Comparison of ENCODE assay signal across 8 cellular contexts in the genomic region with DNA sequence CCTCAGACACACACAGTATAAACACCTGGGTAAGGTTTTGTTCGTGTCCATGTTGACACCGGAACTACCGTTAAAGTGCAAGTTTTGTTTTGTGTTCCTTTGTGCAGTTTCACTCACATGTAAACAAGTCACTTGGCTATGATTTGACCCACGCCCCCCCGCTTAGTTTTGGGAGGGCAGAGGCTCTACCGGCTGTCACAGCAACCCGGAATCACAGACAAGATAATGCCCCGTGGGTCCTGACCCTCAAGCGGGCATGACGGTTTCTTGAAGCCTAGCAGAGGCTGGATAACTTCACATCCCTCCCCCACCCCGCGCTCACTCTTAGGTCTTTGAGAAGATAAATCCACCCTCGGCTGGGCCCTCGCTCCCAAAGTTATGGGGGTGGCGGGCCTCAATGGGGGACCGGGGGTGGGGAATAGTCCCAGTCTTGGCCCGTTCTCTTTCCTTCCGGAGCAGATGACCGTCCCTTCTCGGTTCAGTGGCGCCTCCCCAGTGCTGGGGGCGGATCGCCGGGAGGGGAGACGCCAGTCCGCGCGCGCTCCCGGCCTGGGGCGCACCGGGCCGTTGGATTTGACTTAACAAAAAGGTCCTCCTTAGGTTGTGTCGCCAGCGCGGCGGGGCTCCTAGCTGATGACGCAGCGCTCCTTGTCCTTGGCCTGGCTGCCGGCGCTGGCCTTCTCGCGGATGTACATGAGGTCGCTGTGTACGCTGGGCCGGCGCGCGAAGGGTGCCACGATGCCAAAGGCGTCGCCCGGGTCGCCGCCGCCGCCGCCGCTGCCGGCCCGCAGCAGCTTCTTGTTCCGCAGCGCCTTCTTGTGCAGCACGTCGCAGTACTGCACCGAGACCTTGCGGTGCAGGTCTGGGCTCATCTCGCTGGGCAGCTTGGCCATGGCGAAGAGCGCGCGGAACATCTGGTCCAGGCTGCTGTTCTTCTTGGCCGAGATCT. TPM values are rescaled to one million over a fixed set of nuclear protein-coding genes. Genes with fewer than 3 reads are reported as not detected.
DNase-seq lines count a peak whose midpoint lies in the region; ATAC-seq and TF ChIP-seq lines count a peak whose summit lies in the region.

No MANE protein-coding gene starts in this region.

- TF ChIP-seq CTCF in gastroesophageal sphincter (IDR thresholded peaks at IDR 0.05) (no peak), osteoblast (IDR thresholded peaks at IDR 0.05; ENCODE audit: extremely low read depth, low read depth, low read length) (no peak)

- H3K27me3 ChIP-seq in gastroesophageal sphincter (no peaks in the 10 kb centered on the region), osteoblast (ENCODE audit: insufficient read depth, low read length) (no peaks in the 10 kb centered on the region)

- H3K79me2 ChIP-seq in osteoblast (ENCODE audit: insufficient read depth, low read length) = no peaks in the 10 kb centered on the region

- H4K20me1 ChIP-seq in osteoblast (ENCODE audit: insufficient read depth, low read length) = peaks cover 1% of the 10 kb centered on the region

- peaks cover 15% of the 10 kb centered on the region for H3K4me1 Mint-ChIP-seq in activated T-cell treated with anti-CD3 and anti-CD28 coated beads, Interleukin-2, amount 50 U/mL, for 4 hours (ENCODE audit: low read depth)

- peak overlapping the region; percentile 95 for H3K4me2 ChIP-seq in osteoblast (ENCODE audit: insufficient read depth, low read length)

- H3K36me3 Mint-ChIP-seq in activated T-cell treated with anti-CD3 and anti-CD28 coated beads, Interleukin-2, amount 50 U/mL, for 4 hours (ENCODE audit: insufficient read depth) = peaks cover 10% of the 10 kb centered on the region

- H3K9me3 Mint-ChIP-seq in activated T-cell treated with anti-CD3 and anti-CD28 coated beads, Interleukin-2, amount 50 U/mL, for 4 hours = no peaks in the 10 kb centered on the region

- DNase-seq in NCI-H524 (lab: John Stamatoyannopoulos, UW) (peak; percentile 26 to 63), NCI-H524 treated with DMSO at 0.1 percent for 48 hours (lab: John Stamatoyannopoulos, UW) (no peak), osteoblast (ENCODE audit: insufficient read length, low spot score, missing footprints) (peak; percentile 76), RPMI8226 (no peak), glomerular visceral epithelial cell (ENCODE audit: extremely low spot score) (no peak)
- DNase-seq in activated T-cell treated with anti-CD3 and anti-CD28 coated beads, Interleukin-2, amount 50 U/mL, for 4 hours = no peak

- WGBS in gastroesophageal sphincter (ENCODE audit: low coverage in 1 of 2), 2 donors = 56 to 75% methylated on average over 3 to 10 of the region's 73 CpGs

- H3K9me3 ChIP-seq in gastroesophageal sphincter (no peaks in the 10 kb centered on the region), osteoblast (ENCODE audit: low read depth, low read length) (no peaks in the 10 kb centered on the region)

- peak overlapping the region in 3 of 4 donors; percentile 52 to 87 (median 82) for H3K27ac ChIP-seq in gastroesophageal sphincter
- peak overlapping the region; percentile 51 for H3K27ac ChIP-seq in osteoblast (ENCODE audit: low read depth, low read length)

- H3K4me3 ChIP-seq in gastroesophageal sphincter (peak overlapping the region; percentile 56 to 73), osteoblast (ENCODE audit: insufficient read depth, low read length) (peak overlapping the region; percentile 79)

- H3K36me3 ChIP-seq in gastroesophageal sphincter (peaks cover 0 to 34% of the 10 kb centered on the region in 2 donors), osteoblast (ENCODE audit: insufficient read depth, low read length) (peaks cover 10% of the 10 kb centered on the region)

- no peak for TF ChIP-seq EP300 in gastroesophageal sphincter (IDR thresholded peaks at IDR 0.05)

- ATAC-seq in activated T-cell treated with anti-CD3 and anti-CD28 coated beads, Interleukin-2, amount 50 U/mL, for 4 hours = no peak
- ATAC-seq in gastroesophageal sphincter = no peak
- no peak for ATAC-seq in GM21737 (IDR thresholded peaks at IDR 0.05; ENCODE audit: unreplicated experiment)

- peak overlapping the region; percentile 61 for H3K4me3 Mint-ChIP-seq in activated T-cell treated with anti-CD3 and anti-CD28 coated beads, Interleukin-2, amount 50 U/mL, for 4 hours

- no peak for TF ChIP-seq POLR2A in gastroesophageal sphincter (IDR thresholded peaks at IDR 0.05)

- H3K4me1 ChIP-seq in gastroesophageal sphincter = peaks cover 0 to 26% (median 15%) of the 10 kb centered on the region in 3 donors
- peaks cover 12% of the 10 kb centered on the region for H3K4me1 ChIP-seq in osteoblast (ENCODE audit: insufficient read depth, low read length)

- peak overlapping the region; percentile 31 for H2AFZ ChIP-seq in osteoblast (ENCODE audit: low read length)

- peaks cover 11% of the 10 kb centered on the region for H3K27me3 Mint-ChIP-seq in activated T-cell treated with anti-CD3 and anti-CD28 coated beads, Interleukin-2, amount 50 U/mL, for 4 hours (ENCODE audit: low read depth)

RNA-seq across cellular contexts. Expression of gene RASD1, which starts 1.4 kb away (rescaled TPM):
- 1 to 10 TPM in 2 of 3 donors, under 1 TPM in 1; 0.87 to 1.3 (median 1.1) TPM for total RNA-seq in activated T-cell treated with anti-CD3 and anti-CD28 coated beads, Interleukin-2, amount 50 U/mL, for 4 hours
- total RNA-seq in gastroesophageal sphincter = 10 to 100 TPM in 1 of 4 donors, 1 to 10 TPM in 3; 2.6 to 24.6 (median 5.1) TPM
- 13.8 and 14.7 TPM in 2 replicates for total RNA-seq in osteoblast

RNA-seq across cellular contexts. Expression of gene MED9, which starts 18.0 kb away (rescaled TPM):
- 10 to 100 TPM; 15.0 to 16.4 (median 15.0) TPM for total RNA-seq in activated T-cell treated with anti-CD3 and anti-CD28 coated beads, Interleukin-2, amount 50 U/mL, for 4 hours
- total RNA-seq in gastroesophageal sphincter (10 to 100 TPM in 3 of 4 donors, 1 to 10 TPM in 1; 9.1 to 19.5 (median 16.6) TPM), osteoblast (15.6 and 17.0 TPM in 2 replicates)

Comparison
In these comparisons a context has a peak if more than half of its experiments do, and no peak if none do; other contexts are left out.
1. DNase-seq: peak in NCI-H524 (2 of 2) and osteoblast (single experiment); none in NCI-H524 treated with DMSO at 0.1 percent for 48 hours (single experiment), activated T-cell treated with anti-CD3 and anti-CD28 coated beads, Interleukin-2, amount 50 U/mL, for 4 hours (single experiment), RPMI8226 (single experiment) and glomerular visceral epithelial cell (single experiment).